In genomic region chr6:149082320-149082719, GRCh38 we compare ENCODE assay signal across 9 cellular contexts.
DNase-seq lines count a peak whose midpoint lies in the region; ATAC-seq, FAIRE-seq and TF ChIP-seq lines count a peak whose summit lies in the region.
"Had no signal": no experiment of that assay in that cellular context is flagged by ENCODE, and none has a peak within 500 bp of the region (broad histone marks: within the 10 kb centered on the region; RNA-seq: fewer than 3 reads in every experiment).

No MANE protein-coding gene starts in this region.

- H3K27ac ChIP-seq in mammary epithelial cell (ENCODE audit: insufficient read depth, low read depth, low read length): no peak overlapping the region

- no peaks in the 10 kb centered on the region for H3K36me3 ChIP-seq in mammary epithelial cell (ENCODE audit: insufficient read depth, low read length)

- H3K4me3 ChIP-seq in WI38 (ENCODE audit: low read depth, low read length) (no peak overlapping the region), mammary epithelial cell (replicated peaks in 1 of 3; ENCODE audit: insufficient read depth in 1 of 3, low read depth in 2 of 3, low read length in 3 of 3) (no peak overlapping the region)
- H3K4me3 ChIP-seq: skin epidermis had no signal

- FAIRE-seq in GM12892 (lab: Jason Lieb, UNC): peak; percentile 98
- FAIRE-seq in islet of Langerhans (lab: Jason Lieb, UNC): peak; percentile 36

- intact Hi-C loops in mammary epithelial cell (cut with micrococcal nuclease): loop anchor here (1.0 to 5.0 kb wide), 7 partner anchors 53 to 505 kb away; partner anchors contain the start of genes TAB2 and UST

- no peak for DNase-seq in GM12892 (ENCODE audit: insufficient read length)
- DNase-seq in NCI-H2227 (lab: John Stamatoyannopoulos, UW; ENCODE audit: unreplicated experiment): peak; percentile 65
- DNase-seq in mammary epithelial cell: peak; percentile 52
- peak; percentile 88 to 91 for DNase-seq in stimulated activated CD4-positive, alpha-beta T cell treated with anti-CD3 and anti-CD28 coated beads, Interleukin-2, amount 100 ng/mL, for 24 hours

- H3K9ac ChIP-seq in mammary epithelial cell (ENCODE audit: insufficient read depth, low read length): no peak overlapping the region

- in situ Hi-C loops in mammary epithelial cell (cut with MboI; ENCODE audit: low sequenced_read_pairs in 2 of 2): loop anchor here (5.0 to 10.0 kb wide), 2 partner anchors 345 to 352 kb away; no protein-coding TSS in a partner anchor

- no peaks in the 10 kb centered on the region for H4K20me1 ChIP-seq in mammary epithelial cell (ENCODE audit: insufficient read depth, low read length)

- 26% methylated on average over 6 of the region's 6 CpGs for WGBS in mammary epithelial cell (ENCODE audit: low coverage, missing lambda C conversion rate)

- dilution Hi-C loops in mammary epithelial cell (cut with HindIII; ENCODE audit: low sequenced_read_pairs): loop anchor here (5.0 kb wide), 1 partner anchor 50 kb away; no protein-coding TSS in a partner anchor

- CTCF ChIA-PET in mammary epithelial cell (lab: Charles Lee; ENCODE audit: low non-redundant PET): interaction anchor here (0.5 to 1.0 kb wide), 5 partner anchors 54 to 362 kb away, joined by 3 to 15 read pairs (median 5); partner anchors contain the start of gene TAB2

- H3K27me3 ChIP-seq in mammary epithelial cell (ENCODE audit: insufficient read depth, low read length): no peaks in the 10 kb centered on the region

- TF ChIP-seq CTCF in WI38 (IDR thresholded peaks at IDR 0.05; ENCODE audit: low read depth, low read length): peak; percentile 65
- peak; percentile 79 to 81 for TF ChIP-seq CTCF in mammary epithelial cell (conservative IDR thresholded peaks at IDR 0.05 in 1 of 2, IDR thresholded peaks at IDR 0.05 in 1 of 2; ENCODE audit: extremely low read depth in 1 of 2, insufficient read depth in 1 of 2, low read depth in 1 of 2, low read length in 2 of 2)

- H3K79me2 ChIP-seq in mammary epithelial cell (ENCODE audit: insufficient read depth, low read length): no peaks in the 10 kb centered on the region

- BruUV-seq in mammary epithelial cell (replicated peaks; lab: Mats Ljungman, UMichigan): no TSS peak

- no peaks in the 10 kb centered on the region for H3K9me3 ChIP-seq in mammary epithelial cell (replicated peaks; ENCODE audit: insufficient read depth, low read length)

- ATAC-seq in HG02981 (IDR thresholded peaks at IDR 0.05; ENCODE audit: unreplicated experiment) (peak; percentile 72), HG03139 (IDR thresholded peaks at IDR 0.05; ENCODE audit: unreplicated experiment) (no peak)

- no peak for TF ChIP-seq POLR2A in GM12892 (IDR thresholded peaks at IDR 0.05; ENCODE audit: low read depth, low read length)

- no peak overlapping the region for H2AFZ ChIP-seq in mammary epithelial cell (ENCODE audit: low read depth, low read length)

- H3K4me2 ChIP-seq in mammary epithelial cell (ENCODE audit: insufficient read depth, low read depth, low read length): no peak overlapping the region

- peaks cover 15% of the 10 kb centered on the region for H3K4me1 ChIP-seq in mammary epithelial cell (ENCODE audit: insufficient read depth, low read length)
